ENCODE assay signal across 1 cellular context in the genomic region with DNA sequence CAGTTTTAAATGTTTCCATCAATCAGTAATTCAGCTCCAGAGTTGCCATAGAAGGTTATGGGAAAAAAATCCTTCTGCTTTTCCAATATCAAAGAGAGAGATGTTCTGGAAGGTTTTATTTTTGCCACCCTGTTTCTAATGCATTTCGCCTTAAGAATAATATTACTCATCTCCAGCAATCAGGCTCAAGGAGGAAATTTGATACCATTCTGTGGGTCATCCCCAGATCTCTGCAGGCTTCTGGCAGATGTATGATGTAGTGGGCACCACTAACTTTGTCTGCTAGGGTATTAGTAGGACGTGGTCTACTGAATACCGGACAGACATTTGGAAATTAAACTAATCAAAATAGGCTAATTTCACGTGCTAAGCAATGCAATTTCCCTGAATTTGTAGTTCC.
TF ChIP-seq lines count a peak whose summit lies in the region.

No MANE protein-coding gene starts in this region.

TF ChIP-seq in IMR-90, 13 proteins besides CTCF, POLR2A, EP300 and RAD21:
- no peak for TF ChIP-seq CEBPB (IDR thresholded peaks at IDR 0.05; ENCODE audit: low read depth, low read length)
- TF ChIP-seq SMC3 (IDR thresholded peaks at IDR 0.05; ENCODE audit: low read depth, low read length) = no peak
- no peak for TF ChIP-seq RFX5 (IDR thresholded peaks at IDR 0.05; ENCODE audit: low read depth, low read length)
- TF ChIP-seq MAFK (IDR thresholded peaks at IDR 0.05; ENCODE audit: low read depth, low read length) = no peak
- TF ChIP-seq NFE2L2 (IDR thresholded peaks at IDR 0.05; ENCODE audit: low read depth, low read length) = no peak
- no peak for TF ChIP-seq CHD1 (IDR thresholded peaks at IDR 0.05; ENCODE audit: low read depth, low read length)
- no peak for TF ChIP-seq RCOR1 (IDR thresholded peaks at IDR 0.05; ENCODE audit: insufficient replicate concordance, low read length)
- TF ChIP-seq FOS (IDR thresholded peaks at IDR 0.05; ENCODE audit: low read depth, low read length) = no peak
TF ChIP-seq in IMR-90: peak in this region for 0.
